ENCODE assay signal across 27 cellular contexts in genomic region chr13:35744566-35745203, GRCh38.
DNase-seq lines count a peak whose midpoint lies in the region; ATAC-seq, FAIRE-seq and TF ChIP-seq lines count a peak whose summit lies in the region.
"Had no signal": no experiment of that assay in that cellular context is flagged by ENCODE, and none has a peak within 500 bp of the region (broad histone marks: within the 10 kb centered on the region; RNA-seq: fewer than 3 reads in every experiment).

No MANE protein-coding gene starts in this region.

- no peak overlapping the region for H3K4me3 Mint-ChIP-seq in astrocyte (ENCODE audit: unreplicated experiment)
- H3K4me3 Mint-ChIP-seq: activated CD4-positive, alpha-beta T cell treated with anti-CD3 and anti-CD28 coated beads, Interleukin-2, amount 10 ng/mL, durations not matched to agents 24 days and 14 days; activated CD8-positive, alpha-beta memory T cell treated with anti-CD3 and anti-CD28 coated beads, Interleukin-2, amount 10 ng/mL, durations not matched to agents 7 days and 5 days; activated naive CD8-positive, alpha-beta T cell treated with anti-CD3 and anti-CD28 coated beads, Interleukin-2, amount 10 ng/mL, durations not matched to agents 7 days and 5 days; activated T-helper 17 cell treated with anti-CD3 and anti-CD28 coated beads, Interleukin-2, amount 50 U/mL, for 72 hours; HFFc6; natural killer cell had no signal

- ATAC-seq in heart right ventricle (peak in 5 of 8 donors; percentile 38 to 77 (median 65)), gastrocnemius medialis (no peak), HG03280 (IDR thresholded peaks at IDR 0.05; ENCODE audit: unreplicated experiment) (no peak), HG03439 (IDR thresholded peaks at IDR 0.05; ENCODE audit: unreplicated experiment) (no peak)
- ATAC-seq: activated CD8-positive, alpha-beta memory T cell treated with anti-CD3 and anti-CD28 coated beads, Interleukin-2, amount 10 ng/mL, durations not matched to agents 7 days and 5 days; activated T-helper 17 cell treated with anti-CD3 and anti-CD28 coated beads, Interleukin-2, amount 50 U/mL, for 72 hours; GM12878; natural killer cell had no signal

- H3K9me3 ChIP-seq in astrocyte (ENCODE audit: insufficient read depth, low read depth, low read length) (no peaks in the 10 kb centered on the region), heart right ventricle (peaks cover 0 to 6% (median 0%) of the 10 kb centered on the region in 11 donors), gastrocnemius medialis (no peaks in the 10 kb centered on the region)
- H3K9me3 ChIP-seq: thoracic aorta had no signal

- in situ Hi-C loops in gastrocnemius medialis (cut with MboI; ENCODE audit: low sequenced_read_pairs in 4 of 4) = no loop called here

- peaks cover 11% of the 10 kb centered on the region for H3K9me3 Mint-ChIP-seq in astrocyte (ENCODE audit: unreplicated experiment)

- intact Hi-C loops in heart right ventricle (cut with DNase I) = no loop called here
- intact Hi-C loops in gastrocnemius medialis (cut with DNase I; ENCODE audit: low total_unique reads) = no loop called here

- peaks cover 11% of the 10 kb centered on the region for H3K4me1 Mint-ChIP-seq in astrocyte (ENCODE audit: low read depth, unreplicated experiment)
- H3K4me1 Mint-ChIP-seq: activated CD4-positive, alpha-beta T cell treated with anti-CD3 and anti-CD28 coated beads, Interleukin-2, amount 10 ng/mL, durations not matched to agents 24 days and 14 days; activated CD8-positive, alpha-beta memory T cell treated with anti-CD3 and anti-CD28 coated beads, Interleukin-2, amount 10 ng/mL, durations not matched to agents 7 days and 5 days; activated naive CD8-positive, alpha-beta T cell treated with anti-CD3 and anti-CD28 coated beads, Interleukin-2, amount 10 ng/mL, durations not matched to agents 7 days and 5 days; activated T-helper 17 cell treated with anti-CD3 and anti-CD28 coated beads, Interleukin-2, amount 50 U/mL, for 72 hours; natural killer cell had no signal

- no peak for TF ChIP-seq POLR2A in gastrocnemius medialis (IDR thresholded peaks at IDR 0.05)

- no peak overlapping the region for H3K4me2 ChIP-seq in astrocyte (ENCODE audit: low read length)

- H3K36me3 Mint-ChIP-seq in astrocyte (ENCODE audit: low read depth, unreplicated experiment) = no peaks in the 10 kb centered on the region
- H3K36me3 Mint-ChIP-seq: activated CD8-positive, alpha-beta memory T cell treated with anti-CD3 and anti-CD28 coated beads, Interleukin-2, amount 10 ng/mL, durations not matched to agents 7 days and 5 days; activated naive CD8-positive, alpha-beta T cell treated with anti-CD3 and anti-CD28 coated beads, Interleukin-2, amount 10 ng/mL, durations not matched to agents 7 days and 5 days had no signal

- H4K20me1 ChIP-seq in astrocyte (ENCODE audit: insufficient read depth, low read length) = no peaks in the 10 kb centered on the region

- no peak overlapping the region for H3K4me3 ChIP-seq in astrocyte (ENCODE audit: insufficient read depth, low read depth, low read length)
- no peak overlapping the region for H3K4me3 ChIP-seq in heart right ventricle
- no peak overlapping the region for H3K4me3 ChIP-seq in gastrocnemius medialis
- H3K4me3 ChIP-seq: GM12878, skin epidermis, thoracic aorta had no signal

- FAIRE-seq in astrocyte (lab: Jason Lieb, UNC) = no peak
- FAIRE-seq: bronchial epithelial cell, frontal cortex, GM12878 had no signal

- TF ChIP-seq CTCF in astrocyte (IDR thresholded peaks at IDR 0.05; ENCODE audit: insufficient read depth, low read depth, low read length) (no peak), heart right ventricle (IDR thresholded peaks at IDR 0.05) (no peak), gastrocnemius medialis (IDR thresholded peaks at IDR 0.05 in 4 of 5, conservative IDR thresholded peaks at IDR 0.05 in 1 of 5) (no peak)

- no peaks in the 10 kb centered on the region for H3K27me3 Mint-ChIP-seq in astrocyte (ENCODE audit: low read depth, unreplicated experiment)
- H3K27me3 Mint-ChIP-seq: activated CD4-positive, alpha-beta T cell treated with anti-CD3 and anti-CD28 coated beads, Interleukin-2, amount 10 ng/mL, durations not matched to agents 24 days and 14 days; activated CD8-positive, alpha-beta memory T cell treated with anti-CD3 and anti-CD28 coated beads, Interleukin-2, amount 10 ng/mL, durations not matched to agents 7 days and 5 days had no signal

- H3K27ac Mint-ChIP-seq in astrocyte (ENCODE audit: unreplicated experiment) = peak overlapping the region; percentile 16
- H3K27ac Mint-ChIP-seq: activated CD4-positive, alpha-beta T cell treated with anti-CD3 and anti-CD28 coated beads, Interleukin-2, amount 10 ng/mL, durations not matched to agents 24 days and 14 days; activated CD8-positive, alpha-beta memory T cell treated with anti-CD3 and anti-CD28 coated beads, Interleukin-2, amount 10 ng/mL, durations not matched to agents 7 days and 5 days; activated naive CD8-positive, alpha-beta T cell treated with anti-CD3 and anti-CD28 coated beads, Interleukin-2, amount 10 ng/mL, durations not matched to agents 7 days and 5 days; activated T-helper 17 cell treated with anti-CD3 and anti-CD28 coated beads, Interleukin-2, amount 50 U/mL, for 72 hours; HFFc6; natural killer cell had no signal

- H3K4me1 ChIP-seq in astrocyte (ENCODE audit: insufficient read depth, low read length) = no peaks in the 10 kb centered on the region
- H3K4me1 ChIP-seq in heart right ventricle = peaks cover 0 to 16% (median 4%) of the 10 kb centered on the region in 9 donors
- H3K4me1 ChIP-seq in gastrocnemius medialis = no peaks in the 10 kb centered on the region

- 46 to 51% methylated on average over 9 of the region's 9 CpGs for WGBS in heart right ventricle, 2 donors

- H3K9ac ChIP-seq in astrocyte (ENCODE audit: low read length) = no peak overlapping the region

- no peaks in the 10 kb centered on the region for H3K36me3 ChIP-seq in astrocyte (ENCODE audit: insufficient read depth, low read length)
- H3K36me3 ChIP-seq in heart right ventricle = no peaks in the 10 kb centered on the region
- H3K36me3 ChIP-seq in gastrocnemius medialis = no peaks in the 10 kb centered on the region
- H3K36me3 ChIP-seq: thoracic aorta had no signal

- DNase-seq in Ammon's horn (ENCODE audit: low spot score) (peak; percentile 47), NCI-H1694 (lab: John Stamatoyannopoulos, UW) (peak; percentile 39), astrocyte (ENCODE audit: low read depth) (peak; percentile 32), heart right ventricle (no peak), NCI-H2196 treated with DMSO at 0.1 percent for 48 hours (lab: John Stamatoyannopoulos, UW; ENCODE audit: unreplicated experiment) (no peak), gastrocnemius medialis (no peak)
- DNase-seq: activated CD4-positive, alpha-beta T cell treated with anti-CD3 and anti-CD28 coated beads, Interleukin-2, amount 10 ng/mL, durations not matched to agents 24 days and 14 days; activated CD8-positive, alpha-beta memory T cell treated with anti-CD3 and anti-CD28 coated beads, Interleukin-2, amount 10 ng/mL, durations not matched to agents 7 days and 5 days; activated naive CD8-positive, alpha-beta T cell treated with anti-CD3 and anti-CD28 coated beads, Interleukin-2, amount 10 ng/mL, durations not matched to agents 7 days and 5 days; DMS53; HFFc6; kidney glomerular epithelial cell; MM.1S; natural killer cell; NCI-H187 treated with DMSO at 0.1 percent for 48 hours; NCI-H510A treated with DMSO at 0.1 percent for 48 hours; posterior cingulate gyrus; stimulated activated naive CD4-positive, alpha-beta T cell had no signal

- H3K27ac ChIP-seq in astrocyte (ENCODE audit: low read depth, low read length) (no peak overlapping the region), heart right ventricle (no peak overlapping the region), gastrocnemius medialis (no peak overlapping the region)
- H3K27ac ChIP-seq: HL-60, skin epidermis, thoracic aorta had no signal

- H3K27me3 ChIP-seq in astrocyte (ENCODE audit: insufficient read depth, low read length) (no peaks in the 10 kb centered on the region), heart right ventricle (no peaks in the 10 kb centered on the region), gastrocnemius medialis (no peaks in the 10 kb centered on the region)

- H2AFZ ChIP-seq in astrocyte (ENCODE audit: low read depth, low read length) = no peak overlapping the region

- no peaks in the 10 kb centered on the region for H3K79me2 ChIP-seq in astrocyte (ENCODE audit: insufficient read depth, low read length)

Comparison
In these comparisons a context has a peak if more than half of its experiments do, and no peak if none do; other contexts are left out.
1. DNase-seq: peak in Ammon's horn (single experiment), NCI-H1694 (single experiment) and astrocyte (single experiment); none in heart right ventricle (0 of 2), NCI-H2196 treated with DMSO at 0.1 percent for 48 hours (single experiment) and gastrocnemius medialis (0 of 2).
2. ATAC-seq: peak in heart right ventricle (5 of 8); none in gastrocnemius medialis (0 of 2), HG03280 (single experiment) and HG03439 (single experiment).